12 cellular contexts compared by ENCODE assay signal in genomic region chr7:118186491-118186890, GRCh38. TPM values are rescaled to one million over a fixed set of nuclear protein-coding genes. Genes with fewer than 3 reads are reported as not detected.
DNase-seq lines count a peak whose midpoint lies in the region; ATAC-seq and TF ChIP-seq lines count a peak whose summit lies in the region.
"Had no signal": no experiment of that assay in that cellular context is flagged by ENCODE, and none has a peak within 500 bp of the region (broad histone marks: within the 10 kb centered on the region; RNA-seq: fewer than 3 reads in every experiment).

No MANE protein-coding gene starts in this region.

- no peak for DNase-seq in CD4-positive, alpha-beta T cell
- no peak for DNase-seq in HFFc6
- DNase-seq in activated T-helper 1 cell treated with anti-CD3 and anti-CD28 coated beads, Interleukin-12 subunit alpha, Interleukin-12 subunit beta, Interleukin-2, Interleukin-4 antibody, amounts not matched to agents 30 ng/mL and 10 ng/mL and 1 ng/mL, durations not matched to agents 14 hours and 24 hours and 36 hours (ENCODE audit: low spot score) = no peak
- no peak for DNase-seq in mesothelial cell of epicardium (ENCODE audit: low spot score in 2 of 2, unreplicated experiment in 2 of 2)
- no peak for DNase-seq in posterior cingulate gyrus
- DNase-seq in HPDE6-E6E7 (ENCODE audit: extremely low spot score) = no peak
- DNase-seq in AG20443 (ENCODE audit: low spot score) = no peak
- no peak for DNase-seq in NCI-H2227 treated with DMSO at 0.1 percent for 48 hours (lab: John Stamatoyannopoulos, UW)
- DNase-seq: DMS53; NCI-H345; nucleus accumbens; stimulated activated CD4-positive, alpha-beta T cell treated with anti-CD3 and anti-CD28 coated beads, Interleukin-2, amount 100 ng/mL, for 48 hours had no signal

- POLR2A ChIA-PET in CD4-positive, alpha-beta T cell (lab: Charles Lee) = no interaction called here

- TF ChIP-seq CTCF in CD4-positive, alpha-beta T cell (IDR thresholded peaks at IDR 0.05) = no peak
- no peak for TF ChIP-seq CTCF in HFFc6 (IDR thresholded peaks at IDR 0.05)
- no peak for TF ChIP-seq CTCF in mesothelial cell of epicardium (IDR thresholded peaks at IDR 0.05; ENCODE audit: unreplicated experiment)

- no peaks in the 10 kb centered on the region for H3K27me3 ChIP-seq in CD4-positive, alpha-beta T cell (ENCODE audit: control insufficient read depth, insufficient read depth, low read length)

- peaks cover 61% of the 10 kb centered on the region for H3K36me3 Mint-ChIP-seq in CD4-positive, alpha-beta T cell (ENCODE audit: low read depth)
- H3K36me3 Mint-ChIP-seq in HFFc6 (ENCODE audit: low read depth) (peaks cover 23% of the 10 kb centered on the region), mesothelial cell of epicardium (peaks cover 14% of the 10 kb centered on the region)
- peaks cover 37% of the 10 kb centered on the region for H3K36me3 Mint-ChIP-seq in activated T-helper 1 cell treated with anti-CD3 and anti-CD28 coated beads, Interleukin-12 subunit alpha, Interleukin-12 subunit beta, Interleukin-2, Interleukin-4 antibody, amounts not matched to agents 30 ng/mL and 10 ng/mL and 1 ng/mL, durations not matched to agents 14 hours and 24 hours and 36 hours (ENCODE audit: low read depth)

- H3K4me3 Mint-ChIP-seq in CD4-positive, alpha-beta T cell = peak overlapping the region; percentile 96
- H3K4me3 Mint-ChIP-seq in HFFc6 = peak overlapping the region; percentile 97
- H3K4me3 Mint-ChIP-seq in activated T-helper 1 cell treated with anti-CD3 and anti-CD28 coated beads, Interleukin-12 subunit alpha, Interleukin-12 subunit beta, Interleukin-2, Interleukin-4 antibody, amounts not matched to agents 30 ng/mL and 10 ng/mL and 1 ng/mL, durations not matched to agents 14 hours and 24 hours and 36 hours = peak overlapping the region; percentile 97
- H3K4me3 Mint-ChIP-seq in mesothelial cell of epicardium = no peak overlapping the region

- no peaks in the 10 kb centered on the region for H3K9me3 ChIP-seq in CD4-positive, alpha-beta T cell (ENCODE audit: control insufficient read depth, low read length)

- ATAC-seq in CD4-positive, alpha-beta T cell (ENCODE audit: poor library complexity) = no peak

- peaks cover 51% of the 10 kb centered on the region for H3K4me1 Mint-ChIP-seq in CD4-positive, alpha-beta T cell (ENCODE audit: low read depth)
- peaks cover 25% of the 10 kb centered on the region for H3K4me1 Mint-ChIP-seq in HFFc6 (ENCODE audit: low read depth)
- peaks cover 40% of the 10 kb centered on the region for H3K4me1 Mint-ChIP-seq in activated T-helper 1 cell treated with anti-CD3 and anti-CD28 coated beads, Interleukin-12 subunit alpha, Interleukin-12 subunit beta, Interleukin-2, Interleukin-4 antibody, amounts not matched to agents 30 ng/mL and 10 ng/mL and 1 ng/mL, durations not matched to agents 14 hours and 24 hours and 36 hours (ENCODE audit: low read depth)
- peaks cover 39% of the 10 kb centered on the region for H3K4me1 Mint-ChIP-seq in mesothelial cell of epicardium

- no peaks in the 10 kb centered on the region for H3K27me3 Mint-ChIP-seq in CD4-positive, alpha-beta T cell
- H3K27me3 Mint-ChIP-seq in HFFc6 (ENCODE audit: insufficient read depth) (no peaks in the 10 kb centered on the region; the same call in 1 of the 2 replicates), mesothelial cell of epicardium (ENCODE audit: low read depth) (no peaks in the 10 kb centered on the region)
- H3K27me3 Mint-ChIP-seq in activated T-helper 1 cell treated with anti-CD3 and anti-CD28 coated beads, Interleukin-12 subunit alpha, Interleukin-12 subunit beta, Interleukin-2, Interleukin-4 antibody, amounts not matched to agents 30 ng/mL and 10 ng/mL and 1 ng/mL, durations not matched to agents 14 hours and 24 hours and 36 hours (ENCODE audit: insufficient read depth) = no peaks in the 10 kb centered on the region

- H3K9me3 Mint-ChIP-seq in CD4-positive, alpha-beta T cell = no peaks in the 10 kb centered on the region
- no peaks in the 10 kb centered on the region for H3K9me3 Mint-ChIP-seq in HFFc6
- H3K9me3 Mint-ChIP-seq in activated T-helper 1 cell treated with anti-CD3 and anti-CD28 coated beads, Interleukin-12 subunit alpha, Interleukin-12 subunit beta, Interleukin-2, Interleukin-4 antibody, amounts not matched to agents 30 ng/mL and 10 ng/mL and 1 ng/mL, durations not matched to agents 14 hours and 24 hours and 36 hours = no peaks in the 10 kb centered on the region
- no peaks in the 10 kb centered on the region for H3K9me3 Mint-ChIP-seq in mesothelial cell of epicardium

- H3K27ac Mint-ChIP-seq in CD4-positive, alpha-beta T cell = peak overlapping the region; percentile 53
- H3K27ac Mint-ChIP-seq in HFFc6 (no peak overlapping the region; the same call in 1 of the 2 replicates), mesothelial cell of epicardium (peak overlapping the region; percentile 14)
- H3K27ac Mint-ChIP-seq in activated T-helper 1 cell treated with anti-CD3 and anti-CD28 coated beads, Interleukin-12 subunit alpha, Interleukin-12 subunit beta, Interleukin-2, Interleukin-4 antibody, amounts not matched to agents 30 ng/mL and 10 ng/mL and 1 ng/mL, durations not matched to agents 14 hours and 24 hours and 36 hours = peak overlapping the region; percentile 29

- intact Hi-C loops in CD4-positive, alpha-beta T cell (cut with DNase I, micrococcal nuclease) = loop anchor here in 1 of 2 experiments (10.0 kb wide), 1 partner anchor 1972 kb away; the partner anchor contains the start of gene TES
- intact Hi-C loops in activated T-helper 1 cell treated with anti-CD3 and anti-CD28 coated beads, Interleukin-12 subunit alpha, Interleukin-12 subunit beta, Interleukin-2, Interleukin-4 antibody, amounts not matched to agents 30 ng/mL and 10 ng/mL and 1 ng/mL, durations not matched to agents 14 hours and 24 hours and 36 hours (cut with micrococcal nuclease) = loop anchor here (10.0 kb wide), 1 partner anchor 1972 kb away; the partner anchor contains the start of gene TES
- intact Hi-C loops in posterior cingulate gyrus (cut with DNase I) = loop anchor here (10.0 kb wide), 1 partner anchor 432 kb away; no protein-coding TSS in a partner anchor

- CTCF ChIA-PET in CD4-positive, alpha-beta T cell (lab: Charles Lee) = interaction anchor here (1.3 kb wide), 1 partner anchor 9 kb away, joined by 4 read pairs; no protein-coding TSS in a partner anchor

- no peak overlapping the region for H3K27ac ChIP-seq in CD4-positive, alpha-beta T cell (ENCODE audit: low read depth, low read length)

RNA-seq across cellular contexts. Expression of gene LSM8, which starts 2.5 kb away (rescaled TPM):
- total RNA-seq in CD4-positive, alpha-beta T cell = 10 to 100 TPM; 47.1 to 49.4 TPM
- 10 to 100 TPM; 10.7 to 24.3 (median 19.9) TPM for total RNA-seq in HFFc6 (2021; fragmentation: NEBNext Ultra II Directional; extraction: Animal tissue kit (Norgen Biotek cat#: 25700))
- 45.9 and 46.7 TPM in 2 replicates for total RNA-seq in activated T-helper 1 cell treated with anti-CD3 and anti-CD28 coated beads, Interleukin-12 subunit alpha, Interleukin-12 subunit beta, Interleukin-2, Interleukin-4 antibody, amounts not matched to agents 30 ng/mL and 10 ng/mL and 1 ng/mL, durations not matched to agents 14 hours and 24 hours and 36 hours
- total RNA-seq in mesothelial cell of epicardium = 36.4 to 36.8 TPM (median 36.8 TPM) in 3 replicates

RNA-seq across cellular contexts. Expression of gene ANKRD7, which starts 38.0 kb away (rescaled TPM):
- total RNA-seq in CD4-positive, alpha-beta T cell = not detected
- under 1 TPM in 3 of 6 experiments, not detected in 3; 0.35 to 0.57 (median 0.37) TPM for total RNA-seq in HFFc6 (2021; fragmentation: NEBNext Ultra II Directional; extraction: Animal tissue kit (Norgen Biotek cat#: 25700))
- not detected in 2 replicates for total RNA-seq in activated T-helper 1 cell treated with anti-CD3 and anti-CD28 coated beads, Interleukin-12 subunit alpha, Interleukin-12 subunit beta, Interleukin-2, Interleukin-4 antibody, amounts not matched to agents 30 ng/mL and 10 ng/mL and 1 ng/mL, durations not matched to agents 14 hours and 24 hours and 36 hours
- total RNA-seq in mesothelial cell of epicardium = not detected in 3 replicates
